ENCODE assay signal across 17 cellular contexts in the genomic region with DNA sequence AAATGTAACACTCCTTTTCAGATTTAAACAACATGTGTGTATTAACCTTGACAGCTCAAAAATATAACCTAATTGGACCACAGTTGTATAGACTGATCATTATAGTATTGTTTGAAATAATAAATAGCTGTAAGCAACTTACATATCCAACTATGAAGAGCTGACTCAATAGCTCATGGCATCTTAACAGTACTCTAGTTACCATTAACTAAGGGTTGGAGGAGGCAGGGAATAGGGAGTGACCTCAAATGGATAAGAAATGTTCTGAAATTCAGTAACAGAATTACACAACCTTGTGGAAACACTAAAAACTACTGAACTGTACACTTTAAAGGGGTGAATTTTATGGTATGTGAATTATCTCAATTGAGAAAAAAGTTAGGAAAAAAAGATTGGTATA.
DNase-seq lines count a peak whose midpoint lies in the region; ATAC-seq and TF ChIP-seq lines count a peak whose summit lies in the region.
"Had no signal": no experiment of that assay in that cellular context is flagged by ENCODE, and none has a peak within 500 bp of the region (broad histone marks: within the 10 kb centered on the region; RNA-seq: fewer than 3 reads in every experiment).

No MANE protein-coding gene starts in this region.

- no peak for TF ChIP-seq POLR2A in right lobe of liver (IDR thresholded peaks at IDR 0.05)

- no peaks in the 10 kb centered on the region for H3F3A ChIP-seq in smooth muscle cell (ENCODE audit: low read depth)

- H3K9me3 ChIP-seq in right lobe of liver (no peaks in the 10 kb centered on the region), smooth muscle cell (replicated peaks; ENCODE audit: low read depth) (no peaks in the 10 kb centered on the region)

- H3K27me3 ChIP-seq in right lobe of liver (no peaks in the 10 kb centered on the region), smooth muscle cell (ENCODE audit: low read depth) (no peaks in the 10 kb centered on the region)

- no peak overlapping the region for H3K4me3 ChIP-seq in fibroblast of the aortic adventitia (ENCODE audit: low read depth, low read length)
- no peak overlapping the region for H3K4me3 ChIP-seq in right lobe of liver
- H3K4me3 ChIP-seq in smooth muscle cell = no peak overlapping the region

- no peak overlapping the region for H3K4me2 ChIP-seq in smooth muscle cell

- H3K9ac ChIP-seq in smooth muscle cell (ENCODE audit: low read depth) = no peak overlapping the region

- H4K20me1 ChIP-seq in smooth muscle cell (ENCODE audit: low read depth) = no peaks in the 10 kb centered on the region

- no peaks in the 10 kb centered on the region for H3K79me2 ChIP-seq in smooth muscle cell (ENCODE audit: low read depth)

- H2AFZ ChIP-seq in smooth muscle cell (ENCODE audit: low read depth) = no peak overlapping the region

- H3K4me1 ChIP-seq in right lobe of liver = peaks cover 0 to 39% (median 5%) of the 10 kb centered on the region in 4 donors
- H3K4me1 ChIP-seq in smooth muscle cell (ENCODE audit: low read depth) = peaks cover 16% of the 10 kb centered on the region

- intact Hi-C loops in right lobe of liver (cut with DNase I) = no loop called here

- peak; percentile 60 to 71 (median 63) for ATAC-seq in right lobe of liver
- ATAC-seq in HG02759 (IDR thresholded peaks at IDR 0.05; ENCODE audit: unreplicated experiment) = no peak
- no peak for ATAC-seq in HG03460 (IDR thresholded peaks at IDR 0.05; ENCODE audit: unreplicated experiment)

- peak; percentile 8 for DNase-seq in ACHN
- no peak for DNase-seq in caudate nucleus (lab: John Stamatoyannopoulos, UW)
- DNase-seq in fibroblast of the aortic adventitia (ENCODE audit: low read depth) = peak; percentile 66
- DNase-seq in right lobe of liver = no peak
- DNase-seq in smooth muscle cell (lab: John Stamatoyannopoulos, UW; ENCODE audit: unreplicated experiment) = no peak
- no peak for DNase-seq in KG1 (lab: John Stamatoyannopoulos, UW)
- DNase-seq: COR-L47, DMS153, EL, H7, Kasumi-1, NCI-H2029, NCI-H2171 treated with DMSO at 0.1 percent for 48 hours, NCI-H510A had no signal

- no peaks in the 10 kb centered on the region for H3K36me3 ChIP-seq in right lobe of liver
- H3K36me3 ChIP-seq in smooth muscle cell (ENCODE audit: low read depth) = no peaks in the 10 kb centered on the region

- peak overlapping the region; percentile 12 for H3K27ac ChIP-seq in caudate nucleus (ENCODE audit: low read depth, low read length)
- H3K27ac ChIP-seq in right lobe of liver = peak overlapping the region in 1 of 3 donors; percentile 61
- no peak overlapping the region for H3K27ac ChIP-seq in smooth muscle cell (ENCODE audit: low read depth)
- H3K27ac ChIP-seq: C4-2B had no signal

- in situ Hi-C loops in ACHN (cut with HindIII; ENCODE audit: low pct_ligation_motif_present, low pct_unique_long_range_greater_than_20kb, low sequenced_read_pairs) = no loop called here

- no peak for TF ChIP-seq CTCF in fibroblast of the aortic adventitia (IDR thresholded peaks at IDR 0.05; ENCODE audit: insufficient read depth, low read length)
- TF ChIP-seq CTCF in right lobe of liver (IDR thresholded peaks at IDR 0.05) = no peak
- TF ChIP-seq CTCF in smooth muscle cell (IDR thresholded peaks at IDR 0.05; ENCODE audit: borderline replicate concordance, insufficient read depth, poor library complexity, severe bottlenecking) = no peak

Comparison
In these comparisons a context has a peak if more than half of its experiments do, and no peak if none do; other contexts are left out.
1. DNase-seq: peak in ACHN (single experiment) and fibroblast of the aortic adventitia (single experiment); none in caudate nucleus (0 of 61), right lobe of liver (0 of 3), smooth muscle cell (single experiment) and KG1 (single experiment).
2. ATAC-seq: peak in right lobe of liver (4 of 4); none in HG02759 (single experiment) and HG03460 (single experiment).